In the genomic region with DNA sequence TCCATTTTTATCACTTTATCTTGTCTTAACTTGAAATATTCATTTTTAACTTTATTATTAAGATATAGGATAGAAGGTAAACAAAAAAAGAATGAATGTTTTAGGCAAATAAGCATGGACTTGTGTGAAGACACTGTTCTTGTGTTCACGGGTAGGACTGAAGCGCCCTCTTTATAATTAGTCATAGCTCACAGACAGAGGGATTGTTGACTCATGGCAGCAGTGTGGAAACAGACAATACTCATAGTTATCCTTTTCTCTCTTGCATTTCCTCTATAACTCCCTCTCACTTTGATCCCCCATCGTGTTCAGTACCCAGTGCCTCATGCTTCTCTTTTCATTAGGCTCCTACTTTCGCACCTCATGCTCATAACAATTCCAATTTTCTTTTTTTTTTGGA, we compare ENCODE assay signal across 11 cellular contexts.
DNase-seq lines count a peak whose midpoint lies in the region; ATAC-seq, FAIRE-seq and TF ChIP-seq lines count a peak whose summit lies in the region.
"Had no signal": no experiment of that assay in that cellular context is flagged by ENCODE, and none has a peak within 500 bp of the region (broad histone marks: within the 10 kb centered on the region; RNA-seq: fewer than 3 reads in every experiment).

No MANE protein-coding gene starts in this region.

- peak; percentile 62 for DNase-seq in ELR (ENCODE audit: low read depth)
- DNase-seq in NCI-H2171 (lab: John Stamatoyannopoulos, UW), result peak; percentile 15
- peak; percentile 68 for DNase-seq in bronchial epithelial cell (ENCODE audit: low read depth)
- DNase-seq in mesenchymal stem cell, result peak; percentile 53
- DNase-seq in left cardiac atrium, result no peak
- no peak for DNase-seq in transverse colon
- DNase-seq: islet precursor cell, NCI-H774, pancreas had no signal

- H3K27ac ChIP-seq in mesenchymal stem cell (ENCODE audit: low read length, poor library complexity, severe bottlenecking), result no peak overlapping the region
- no peak overlapping the region for H3K27ac ChIP-seq in transverse colon
- H3K27ac ChIP-seq: pancreas had no signal

- H2AFZ ChIP-seq in mesenchymal stem cell (ENCODE audit: low read depth, low read length), result no peak overlapping the region

- TF ChIP-seq EP300 in transverse colon (IDR thresholded peaks at IDR 0.05; ENCODE audit: low read depth), result no peak

- H2BK120ac ChIP-seq in mesenchymal stem cell (ENCODE audit: low read depth, low read length), result no peak overlapping the region

- H3K4ac ChIP-seq in mesenchymal stem cell (ENCODE audit: low read depth in 1 of 2, low read length in 2 of 2), result no peak overlapping the region

- H3K4me3 ChIP-seq in bronchial epithelial cell (ENCODE audit: low read depth, low read length) (no peak overlapping the region), mesenchymal stem cell (ENCODE audit: insufficient read depth in 1 of 2, low read depth in 1 of 2, low read length in 2 of 2) (no peak overlapping the region), transverse colon (no peak overlapping the region)
- H3K4me3 ChIP-seq: pancreas had no signal

- H3K36me3 ChIP-seq in bronchial epithelial cell (ENCODE audit: control insufficient read depth, insufficient read depth, low read length) (no peaks in the 10 kb centered on the region), mesenchymal stem cell (ENCODE audit: control insufficient read depth in 1 of 2, insufficient read depth in 2 of 2, low read depth in 1 of 2, low read length in 2 of 2) (no peaks in the 10 kb centered on the region), transverse colon (no peaks in the 10 kb centered on the region)
- H3K36me3 ChIP-seq: pancreas had no signal

- TF ChIP-seq CTCF in bronchial epithelial cell (IDR thresholded peaks at IDR 0.05; ENCODE audit: insufficient read depth, low read length, severe bottlenecking), result no peak
- TF ChIP-seq CTCF in transverse colon (IDR thresholded peaks at IDR 0.05), result no peak

- H4K8ac ChIP-seq in mesenchymal stem cell (ENCODE audit: low read length), result no peak overlapping the region

- no peak overlapping the region for H2BK15ac ChIP-seq in mesenchymal stem cell (ENCODE audit: low read depth, poor library complexity, severe bottlenecking)

- no peaks in the 10 kb centered on the region for H3K79me1 ChIP-seq in mesenchymal stem cell (replicated peaks; ENCODE audit: low read length, poor library complexity, severe bottlenecking)

- TF ChIP-seq POLR2A in transverse colon (IDR thresholded peaks at IDR 0.05), result no peak

- H3K27me3 ChIP-seq in bronchial epithelial cell (ENCODE audit: control insufficient read depth, insufficient read depth, low read length) (no peaks in the 10 kb centered on the region), mesenchymal stem cell (ENCODE audit: control insufficient read depth in 1 of 2, insufficient read depth in 1 of 2, low read length in 2 of 2) (no peaks in the 10 kb centered on the region), transverse colon (no peaks in the 10 kb centered on the region)
- H3K27me3 ChIP-seq: pancreas had no signal

- H3K4me2 ChIP-seq in mesenchymal stem cell (ENCODE audit: low read length, poor library complexity, severe bottlenecking), result no peak overlapping the region

- no peak overlapping the region for H3K9ac ChIP-seq in mesenchymal stem cell (ENCODE audit: low read length)

- no peak overlapping the region for H3K18ac ChIP-seq in mesenchymal stem cell (ENCODE audit: low read depth in 1 of 2, low read length in 2 of 2)

- H2BK5ac ChIP-seq in mesenchymal stem cell (ENCODE audit: low read depth, low read length, poor library complexity, severe bottlenecking), result no peak overlapping the region

- no peak overlapping the region for H3K14ac ChIP-seq in mesenchymal stem cell (ENCODE audit: low read length in 2 of 2)

- intact Hi-C loops in left cardiac atrium (cut with DNase I), result no loop called here
- intact Hi-C loops in transverse colon (cut with DNase I; ENCODE audit: low total_unique reads), result no loop called here

- WGBS in mesenchymal stem cell, result 51% methylated on average over 4 of the region's 4 CpGs
- 68 to 79% methylated on average over 4 of the region's 4 CpGs for WGBS in transverse colon (ENCODE audit: low coverage in 1 of 2), 2 donors

- H3K9me3 ChIP-seq in mesenchymal stem cell (ENCODE audit: control insufficient read depth, low read length), result no peaks in the 10 kb centered on the region
- no peaks in the 10 kb centered on the region for H3K9me3 ChIP-seq in transverse colon
- H3K9me3 ChIP-seq: pancreas had no signal

- no peak overlapping the region for H2BK12ac ChIP-seq in mesenchymal stem cell (ENCODE audit: low read length in 2 of 2)

- no peak overlapping the region for H3K23ac ChIP-seq in mesenchymal stem cell (ENCODE audit: low read length in 2 of 2)

- H2AK5ac ChIP-seq in mesenchymal stem cell (ENCODE audit: low read length, severe bottlenecking), result no peak overlapping the region

- in situ Hi-C loops in transverse colon (cut with MboI; ENCODE audit: low pct_ligation_motif_present in 1 of 4, low pct_unique_long_range_greater_than_20kb in 1 of 4, low sequenced_read_pairs in 3 of 4), result no loop called here

- ATAC-seq in left cardiac atrium (no peak), GM19467 (IDR thresholded peaks at IDR 0.05; ENCODE audit: unreplicated experiment) (no peak), GM19452 (IDR thresholded peaks at IDR 0.05; ENCODE audit: unreplicated experiment) (no peak)
- ATAC-seq: pancreas had no signal

- FAIRE-seq in bronchial epithelial cell (lab: Jason Lieb, UNC), result no peak
- FAIRE-seq: pancreas had no signal

- H3K4me1 ChIP-seq in mesenchymal stem cell (ENCODE audit: control insufficient read depth, insufficient read depth, low read depth, low read length), result no peaks in the 10 kb centered on the region
- H3K4me1 ChIP-seq in transverse colon, result no peaks in the 10 kb centered on the region

- no peak overlapping the region for H4K91ac ChIP-seq in mesenchymal stem cell (ENCODE audit: low read length)

Comparison
In these comparisons a context has a peak if more than half of its experiments do, and no peak if none do; other contexts are left out.
1. DNase-seq: peak in ELR (single experiment), NCI-H2171 (single experiment), bronchial epithelial cell (single experiment) and mesenchymal stem cell (single experiment); none in left cardiac atrium (single experiment) and transverse colon (single experiment).